8 cellular contexts compared by ENCODE assay signal in genomic region chr6:88983532-88983931, GRCh38. TPM values are rescaled to one million over a fixed set of nuclear protein-coding genes. Genes with fewer than 3 reads are reported as not detected.
A peak's percentile ranks its signal among the peaks of the same experiment; 100 is the strongest.
DNase-seq lines count a peak whose midpoint lies in the region; ATAC-seq and TF ChIP-seq lines count a peak whose summit lies in the region.

No MANE protein-coding gene starts in this region.

- H3K9me3 Mint-ChIP-seq in MCF 10A (ENCODE audit: unreplicated experiment): no peaks in the 10 kb centered on the region
- H3K9me3 Mint-ChIP-seq in activated T-cell treated with anti-CD3 and anti-CD28 coated beads, Interleukin-2, amount 50 U/mL, for 72 hours: no peaks in the 10 kb centered on the region

- H3K4me3 Mint-ChIP-seq in MCF 10A (ENCODE audit: unreplicated experiment): no peak overlapping the region
- no peak overlapping the region for H3K4me3 Mint-ChIP-seq in activated T-cell treated with anti-CD3 and anti-CD28 coated beads, Interleukin-2, amount 50 U/mL, for 72 hours

- no peak overlapping the region for H3K27ac Mint-ChIP-seq in MCF 10A (ENCODE audit: low read depth, unreplicated experiment)
- H3K27ac Mint-ChIP-seq in activated T-cell treated with anti-CD3 and anti-CD28 coated beads, Interleukin-2, amount 50 U/mL, for 72 hours: no peak overlapping the region

- CTCF ChIA-PET in MCF 10A (lab: Yijun Ruan, JAX): interaction anchor here (0.6 to 3.7 kb wide), 49 partner anchors 7 to 996 kb away, joined by 3 to 74 read pairs (median 4); partner anchors contain the start of genes PM20D2, PNRC1, RNGTT and SRSF12

- POLR2A ChIA-PET in MCF 10A (lab: Yijun Ruan, JAX): interaction anchor here (0.6 to 5.4 kb wide), 16 partner anchors 10 to 368 kb away, joined by 3 to 165 read pairs (median 6); partner anchors contain the start of genes PM20D2, PNRC1 and RNGTT

- no peaks in the 10 kb centered on the region for H3K27me3 Mint-ChIP-seq in MCF 10A (ENCODE audit: insufficient read depth, unreplicated experiment)
- H3K27me3 Mint-ChIP-seq in activated T-cell treated with anti-CD3 and anti-CD28 coated beads, Interleukin-2, amount 50 U/mL, for 72 hours (ENCODE audit: low read depth): no peaks in the 10 kb centered on the region

- H3K4me1 ChIP-seq in DND-41 (ENCODE audit: insufficient read depth, low read length): no peaks in the 10 kb centered on the region

- H3K36me3 Mint-ChIP-seq in MCF 10A (ENCODE audit: insufficient read depth, unreplicated experiment): no peaks in the 10 kb centered on the region
- H3K36me3 Mint-ChIP-seq in activated T-cell treated with anti-CD3 and anti-CD28 coated beads, Interleukin-2, amount 50 U/mL, for 72 hours (ENCODE audit: insufficient read depth in 2 of 2): no peaks in the 10 kb centered on the region

- no peaks in the 10 kb centered on the region for H4K20me1 ChIP-seq in DND-41 (ENCODE audit: insufficient read depth, low read length)

- no peaks in the 10 kb centered on the region for H3K4me1 Mint-ChIP-seq in MCF 10A (ENCODE audit: insufficient read depth, unreplicated experiment)
- no peaks in the 10 kb centered on the region for H3K4me1 Mint-ChIP-seq in activated T-cell treated with anti-CD3 and anti-CD28 coated beads, Interleukin-2, amount 50 U/mL, for 72 hours (ENCODE audit: low read depth)

- TF ChIP-seq CTCF in DND-41 (IDR thresholded peaks at IDR 0.05; ENCODE audit: borderline replicate concordance, extremely low read depth, low read length, poor library complexity, severe bottlenecking) (peak; percentile 62), MCF 10A (IDR thresholded peaks at IDR 0.05; ENCODE audit: unreplicated experiment) (peak; percentile 57)

- H3K79me2 ChIP-seq in DND-41 (ENCODE audit: insufficient read depth, low read length): no peaks in the 10 kb centered on the region

- no peaks in the 10 kb centered on the region for H3K36me3 ChIP-seq in DND-41 (ENCODE audit: insufficient read depth, low read length)

- H3K4me3 ChIP-seq in DND-41 (ENCODE audit: low read depth in 1 of 2, low read length in 2 of 2): no peak overlapping the region

- intact Hi-C loops in MCF 10A (cut with micrococcal nuclease): loop anchor here (1.0 to 2.0 kb wide), 2 partner anchors 97 to 385 kb away; partner anchors contain the start of gene PNRC1

- no peak overlapping the region for H3K9ac ChIP-seq in DND-41 (ENCODE audit: low read depth, low read length)

- no peak overlapping the region for H2AFZ ChIP-seq in DND-41 (ENCODE audit: low read depth, low read length)

- BruUV-seq in MCF 10A (replicated peaks; lab: Mats Ljungman, UMichigan): no TSS peak

- ATAC-seq in DND-41 (ENCODE audit: insufficient read depth, low read depth): peak; percentile 58; the same call in 2 of the 3 replicates
- ATAC-seq in GM19035 (IDR thresholded peaks at IDR 0.05; ENCODE audit: unreplicated experiment): no peak
- ATAC-seq in activated T-cell treated with anti-CD3 and anti-CD28 coated beads, Interleukin-2, amount 50 U/mL, for 72 hours (replicated peaks in 1 of 2): no peak

- no peak overlapping the region for H3K27ac ChIP-seq in DND-41 (ENCODE audit: low read length)

- no peaks in the 10 kb centered on the region for H3K27me3 ChIP-seq in DND-41 (ENCODE audit: insufficient read depth, low read length, poor library complexity)

- no peaks in the 10 kb centered on the region for H3K9me3 ChIP-seq in DND-41 (ENCODE audit: insufficient read depth, low read length, severe bottlenecking)

- H3K4me2 ChIP-seq in DND-41 (ENCODE audit: insufficient read depth, low read length): no peak overlapping the region

- peak; percentile 25 for DNase-seq in DND-41
- peak; percentile 9 for DNase-seq in M059J (ENCODE audit: low read depth)
- peak; percentile 54 for DNase-seq in MCF 10A (ENCODE audit: unreplicated experiment)
- DNase-seq in lung microvascular endothelial cell (ENCODE audit: low read depth in 2 of 2): peak; percentile 26 to 42
- DNase-seq in activated T-cell treated with anti-CD3 and anti-CD28 coated beads for 4 hours: no peak
- no peak for DNase-seq in NCI-H524 treated with DMSO at 0.1 percent for 48 hours (lab: John Stamatoyannopoulos, UW)
- no peak for DNase-seq in activated T-cell treated with anti-CD3 and anti-CD28 coated beads, Interleukin-2, amount 50 U/mL, for 72 hours

RNA-seq across cellular contexts. Expression of gene RNGTT, which starts 20.1 kb away (rescaled TPM):
- 14.3 and 21.7 TPM in 2 replicates for total RNA-seq in M059J (2014; rRNA removed; shearing (Covaris generic))
- total RNA-seq in MCF 10A (2022): 14.6 and 20.6 TPM in 2 replicates
- total RNA-seq in lung microvascular endothelial cell: 7.0 and 9.7 TPM in 2 replicates
- total RNA-seq in activated T-cell treated with anti-CD3 and anti-CD28 coated beads, Interleukin-2, amount 50 U/mL, for 72 hours: 10 to 100 TPM; 18.1 to 18.2 TPM

Comparison
In these comparisons a context has a peak if more than half of its experiments do, and no peak if none do; other contexts are left out.
1. DNase-seq: peak in DND-41 (single experiment), M059J (single experiment), MCF 10A (single experiment) and lung microvascular endothelial cell (2 of 2); none in activated T-cell treated with anti-CD3 and anti-CD28 coated beads for 4 hours (single experiment), NCI-H524 treated with DMSO at 0.1 percent for 48 hours (single experiment) and activated T-cell treated with anti-CD3 and anti-CD28 coated beads, Interleukin-2, amount 50 U/mL, for 72 hours (0 of 2).